Comparison of ENCODE assay signal across 15 cellular contexts in genomic region chr1:230905733-230906132, GRCh38. TPM values are rescaled to one million over a fixed set of nuclear protein-coding genes. Genes with fewer than 3 reads are reported as not detected.
DNase-seq lines count a peak whose midpoint lies in the region; ATAC-seq and TF ChIP-seq lines count a peak whose summit lies in the region.
"Had no signal": no experiment of that assay in that cellular context is flagged by ENCODE, and none has a peak within 500 bp of the region (broad histone marks: within the 10 kb centered on the region; RNA-seq: fewer than 3 reads in every experiment).

No MANE protein-coding gene starts in this region.

- H3K4me3 ChIP-seq in A673 (ENCODE audit: low read depth, low read length, poor library complexity, severe bottlenecking), result no peak overlapping the region
- H3K4me3 ChIP-seq in IMR-90 (ENCODE audit: insufficient read depth, low read depth, low read length), result no peak overlapping the region
- peak overlapping the region in 23 of 59 donors; percentile 0 to 31 (median 11) for H3K4me3 ChIP-seq in dorsolateral prefrontal cortex
- H3K4me3 ChIP-seq in prostate gland, result no peak overlapping the region
- H3K4me3 ChIP-seq: BLaER1 treated with 17β-estradiol and CSF1 and Interleukin-3, amounts not matched to agents 10 nM and 100 nM; pancreas had no signal

- no peak overlapping the region for H3K4me3 Mint-ChIP-seq in nephron progenitor cell
- H3K4me3 Mint-ChIP-seq: activated CD4-positive, alpha-beta memory T cell treated with anti-CD3 and anti-CD28 coated beads for 36 hours; activated naive CD4-positive, alpha-beta T cell treated with anti-CD3 and anti-CD28 coated beads, Interleukin-2, amount 50 U/mL, for 24 hours had no signal

- no peaks in the 10 kb centered on the region for H3K79me1 ChIP-seq in IMR-90 (ENCODE audit: low read depth in 1 of 2, low read length in 2 of 2)

- peak overlapping the region; percentile 20; the same call in 1 of the 2 replicates for H3K56ac ChIP-seq in IMR-90 (ENCODE audit: extremely low read depth, insufficient read depth, low read length)

- H3K27ac Mint-ChIP-seq in nephron progenitor cell, result peak overlapping the region; percentile 2
- H3K27ac Mint-ChIP-seq: activated CD4-positive, alpha-beta memory T cell treated with anti-CD3 and anti-CD28 coated beads for 36 hours; activated naive CD4-positive, alpha-beta T cell treated with anti-CD3 and anti-CD28 coated beads, Interleukin-2, amount 50 U/mL, for 24 hours had no signal

- no TSS peak for BruUV-seq in A673 (replicated peaks; lab: Mats Ljungman, UMichigan)
- BruUV-seq in IMR-90 (replicated peaks; lab: Mats Ljungman, UMichigan), result no TSS peak

- H2BK20ac ChIP-seq in IMR-90 (ENCODE audit: low read depth, low read length), result peak overlapping the region; percentile 88

- no peaks in the 10 kb centered on the region for H4K20me1 ChIP-seq in IMR-90 (ENCODE audit: insufficient read depth, low read length)
- H4K20me1 ChIP-seq: BLaER1 treated with 17β-estradiol and CSF1 and Interleukin-3, amounts not matched to agents 10 nM and 100 nM had no signal

- dilution Hi-C loops in IMR-90 (cut with HindIII; ENCODE audit: low sequenced_read_pairs, unreplicated experiment), result no loop called here

- WGBS in IMR-90 (ENCODE audit: extremely low coverage in 2 of 2, insufficient read length in 1 of 2), 2 experiments, result 31% methylated on average over 3 of the region's 5 CpGs; no CpG with 5 or more reads in 1 of the 2 experiments
- WGBS in prostate gland, result 34% methylated on average over 5 of the region's 5 CpGs

- H3K9me3 ChIP-seq in A673 (ENCODE audit: low read depth, low read length, poor library complexity, severe bottlenecking) (no peaks in the 10 kb centered on the region), IMR-90 (ENCODE audit: control insufficient read depth, insufficient read depth, low read length) (no peaks in the 10 kb centered on the region), prostate gland (no peaks in the 10 kb centered on the region)
- H3K9me3 ChIP-seq: BLaER1 treated with 17β-estradiol and CSF1 and Interleukin-3, amounts not matched to agents 10 nM and 100 nM; pancreas had no signal

- H3K4me1 Mint-ChIP-seq in nephron progenitor cell, result peaks cover 13% of the 10 kb centered on the region
- H3K4me1 Mint-ChIP-seq: activated naive CD4-positive, alpha-beta T cell treated with anti-CD3 and anti-CD28 coated beads, Interleukin-2, amount 50 U/mL, for 24 hours had no signal

- H2BK120ac ChIP-seq in IMR-90 (ENCODE audit: low read depth, low read length), result peak overlapping the region; percentile 86

- H4K91ac ChIP-seq in IMR-90 (ENCODE audit: insufficient read depth, low read depth, low read length), result peak overlapping the region; percentile 78

- H3K4ac ChIP-seq in IMR-90 (ENCODE audit: low read depth, low read length), result peak overlapping the region; percentile 74

- TF ChIP-seq POLR2A in IMR-90 (IDR thresholded peaks at IDR 0.05; ENCODE audit: low read depth, low read length) (no peak), prostate gland (IDR thresholded peaks at IDR 0.05) (no peak)

- H2AFZ ChIP-seq in IMR-90 (replicated peaks; ENCODE audit: low read length, poor library complexity), result peak overlapping the region; percentile 33

- peak overlapping the region; percentile 38 to 77; a peak in 3 of 4 replicates for H4K8ac ChIP-seq in IMR-90 (ENCODE audit: low read depth in 2 of 2, low read length in 2 of 2)

- no peaks in the 10 kb centered on the region for H3K27me3 ChIP-seq in A673 (replicated peaks; ENCODE audit: insufficient read depth, low read depth, low read length, poor library complexity)
- H3K27me3 ChIP-seq in IMR-90 (ENCODE audit: control insufficient read depth, insufficient read depth, low read length), result no peaks in the 10 kb centered on the region
- no peaks in the 10 kb centered on the region for H3K27me3 ChIP-seq in dorsolateral prefrontal cortex
- H3K27me3 ChIP-seq in prostate gland (replicated peaks; ENCODE audit: insufficient read depth), result no peaks in the 10 kb centered on the region
- H3K27me3 ChIP-seq: BLaER1 treated with 17β-estradiol and CSF1 and Interleukin-3, amounts not matched to agents 10 nM and 100 nM; pancreas had no signal

- peak overlapping the region; percentile 79 for H3K4me2 ChIP-seq in IMR-90 (ENCODE audit: low read depth, low read length)
- H3K4me2 ChIP-seq: BLaER1 treated with 17β-estradiol and CSF1 and Interleukin-3, amounts not matched to agents 10 nM and 100 nM had no signal

- in situ Hi-C loops in IMR-90 (cut with MboI; ENCODE audit: low sequenced_read_pairs) (loop anchor here (5.0 kb wide), 1 partner anchor 103 kb away; no protein-coding TSS in a partner anchor), KBM-7 (cut with MboI; ENCODE audit: low pct_unique_long_range_greater_than_20kb, low sequenced_read_pairs) (no loop called here)

- DNase-seq in A673 (ENCODE audit: low spot score), result no peak
- peak; percentile 83 for DNase-seq in IMR-90
- no peak for DNase-seq in dorsolateral prefrontal cortex
- DNase-seq in nephron progenitor cell, result no peak
- no peak for DNase-seq in prostate gland (ENCODE audit: low spot score)
- no peak for DNase-seq in NCI-H1694 treated with DMSO at 0.1 percent for 48 hours (lab: John Stamatoyannopoulos, UW)
- no peak for DNase-seq in 8988T
- no peak for DNase-seq in KBM-7
- DNase-seq: activated CD4-positive, alpha-beta memory T cell treated with anti-CD3 and anti-CD28 coated beads for 36 hours; MV-4-11; NCI-H2171 treated with DMSO at 0.1 percent for 48 hours; OCI-M1; pancreas had no signal

- H2BK5ac ChIP-seq in IMR-90 (ENCODE audit: low read depth, low read length, poor library complexity, severe bottlenecking), result peak overlapping the region; percentile 83

- peak; percentile 82 for ATAC-seq in IMR-90 (ENCODE audit: low read depth)
- ATAC-seq: pancreas had no signal

- CTCF ChIA-PET in A673 (lab: Charles Lee) (no interaction called here), IMR-90 (lab: Yijun Ruan, JAX) (no interaction called here)

- H3K18ac ChIP-seq in IMR-90 (ENCODE audit: low read depth, low read length), result peak overlapping the region; percentile 99

- peaks cover 16% of the 10 kb centered on the region for H3K36me3 Mint-ChIP-seq in nephron progenitor cell (ENCODE audit: low read depth)

- H3K27me3 Mint-ChIP-seq in nephron progenitor cell (ENCODE audit: low read depth, poor library complexity), result no peaks in the 10 kb centered on the region
- H3K27me3 Mint-ChIP-seq: activated CD4-positive, alpha-beta memory T cell treated with anti-CD3 and anti-CD28 coated beads for 36 hours; activated naive CD4-positive, alpha-beta T cell treated with anti-CD3 and anti-CD28 coated beads, Interleukin-2, amount 50 U/mL, for 24 hours had no signal

- no peak for TF ChIP-seq CTCF in A673 (conservative IDR thresholded peaks at IDR 0.05; ENCODE audit: low read depth, low read length)
- TF ChIP-seq CTCF in IMR-90 (conservative IDR thresholded peaks at IDR 0.05; ENCODE audit: low read depth, low read length), result no peak
- TF ChIP-seq CTCF in dorsolateral prefrontal cortex (IDR thresholded peaks at IDR 0.05 in 54 of 56, conservative IDR thresholded peaks at IDR 0.05 in 2 of 56; ENCODE audit: low read depth in 1 of 56, partially characterized antibody in 56 of 56), result no peak
- no peak for TF ChIP-seq CTCF in nephron progenitor cell (IDR thresholded peaks at IDR 0.05)
- TF ChIP-seq CTCF in prostate gland (IDR thresholded peaks at IDR 0.05), result no peak

- H3K27ac ChIP-seq in A673 (ENCODE audit: low read depth, low read length, poor library complexity, severe bottlenecking) (peak overlapping the region; percentile 29), IMR-90 (ENCODE audit: insufficient read depth, low read length) (peak overlapping the region; percentile 88; the same call in 1 of the 2 replicates), dorsolateral prefrontal cortex (peak overlapping the region in 58 of 59 donors; percentile 13 to 94 (median 80)), prostate gland (peak overlapping the region in 1 of 2 donors; percentile 33)
- H3K27ac ChIP-seq: BLaER1 treated with 17β-estradiol and CSF1 and Interleukin-3, amounts not matched to agents 10 nM and 100 nM; pancreas had no signal

- H2AK5ac ChIP-seq in IMR-90 (ENCODE audit: low read depth, low read length), result no peak overlapping the region

- no peaks in the 10 kb centered on the region for H3K4me1 ChIP-seq in A673 (ENCODE audit: insufficient read depth, low read length, poor library complexity, severe bottlenecking)
- peaks cover 8% of the 10 kb centered on the region for H3K4me1 ChIP-seq in IMR-90 (ENCODE audit: control insufficient read depth, insufficient read depth, low read length)
- no peaks in the 10 kb centered on the region for H3K4me1 ChIP-seq in prostate gland (replicated peaks)
- H3K4me1 ChIP-seq: BLaER1 treated with 17β-estradiol and CSF1 and Interleukin-3, amounts not matched to agents 10 nM and 100 nM; pancreas had no signal

- no peaks in the 10 kb centered on the region for H3K9me3 Mint-ChIP-seq in nephron progenitor cell
- H3K9me3 Mint-ChIP-seq: activated CD4-positive, alpha-beta memory T cell treated with anti-CD3 and anti-CD28 coated beads for 36 hours; activated naive CD4-positive, alpha-beta T cell treated with anti-CD3 and anti-CD28 coated beads, Interleukin-2, amount 50 U/mL, for 24 hours had no signal

- H3K36me3 ChIP-seq in A673 (ENCODE audit: insufficient read depth, low read length, poor library complexity, severe bottlenecking) (peaks cover 5% of the 10 kb centered on the region), IMR-90 (ENCODE audit: control insufficient read depth, insufficient read depth, low read length) (no peaks in the 10 kb centered on the region; the same call in 1 of the 2 replicates), prostate gland (no peaks in the 10 kb centered on the region)

- H4K5ac ChIP-seq in IMR-90 (ENCODE audit: low read depth, low read length), result peak overlapping the region; percentile 98

- H2BK15ac ChIP-seq in IMR-90 (ENCODE audit: low read depth, low read length), result peak overlapping the region; percentile 43; the same call in 1 of the 3 replicates

- peak overlapping the region; percentile 77 for H3K9ac ChIP-seq in IMR-90 (ENCODE audit: low read depth, low read length)
- H3K9ac ChIP-seq: BLaER1 treated with 17β-estradiol and CSF1 and Interleukin-3, amounts not matched to agents 10 nM and 100 nM had no signal

- no peak for TF ChIP-seq RAD21 in IMR-90 (IDR thresholded peaks at IDR 0.05; ENCODE audit: low read length)

- peak overlapping the region; percentile 47 for H3K14ac ChIP-seq in IMR-90 (replicated peaks; ENCODE audit: low read depth, low read length)

- intact Hi-C loops in A673 (cut with micrococcal nuclease; ENCODE audit: unreplicated experiment), result no loop called here
- intact Hi-C loops in IMR-90 (cut with micrococcal nuclease), result loop anchor here (5.0 kb wide), 1 partner anchor 263 kb away; the partner anchor contains the start of gene COG2
- intact Hi-C loops in dorsolateral prefrontal cortex (cut with DNase I), result loop anchor here (5.0 kb wide), 2 partner anchors 33 to 38 kb away; partner anchors contain the start of gene C1orf198 (in 1 of the 2)
- intact Hi-C loops in prostate gland (cut with DNase I), result no loop called here

- POLR2A ChIA-PET in A673 (lab: Charles Lee; ENCODE audit: low non-redundant PET) (no interaction called here), IMR-90 (lab: Charles Lee; ENCODE audit: unreplicated experiment) (no interaction called here)

- peak overlapping the region; percentile 29; the same call in 1 of the 2 replicates for H3K23ac ChIP-seq in IMR-90 (ENCODE audit: low read depth, low read length)

- H3K9me1 ChIP-seq in IMR-90 (ENCODE audit: insufficient read depth, low read length), result no peaks in the 10 kb centered on the region; the same call in 1 of the 2 replicates

- H2AK9ac ChIP-seq in IMR-90 (replicated peaks; ENCODE audit: low read depth, low read length, poor library complexity), result peak overlapping the region; percentile 5

RNA-seq across cellular contexts. Expression of gene C1orf198, which starts 37.4 kb away (rescaled TPM):
- total RNA-seq in A673 (2021), result 39.4 and 42.4 TPM in 2 replicates
- 74.4 and 76.2 TPM in 2 replicates for total RNA-seq in IMR-90 (2012; rRNA removed)
- 63.9 and 67.4 TPM in 2 replicates for polyA plus RNA-seq in IMR-90 (2012; rRNA removed)
- polyA plus RNA-seq in IMR-90 (2012; cell fraction: cytosol; rRNA removed), result 33.0 and 75.6 TPM in 2 replicates
- polyA plus RNA-seq in IMR-90 (2012; cell fraction: nucleus; rRNA removed; ENCODE audit: low replicate concordance), result 260 and 261 TPM in 2 replicates
- total RNA-seq in dorsolateral prefrontal cortex, result 100 to 1,000 TPM in 36 of 120 experiments, 10 to 100 TPM in 84; 43.1 to 244 (median 83.2) TPM
- 10 to 100 TPM; 41.9 to 44.8 TPM for total RNA-seq in prostate gland

Comparison
In these comparisons a context has a peak if more than half of its experiments do, and no peak if none do; other contexts are left out.
1. intact Hi-C loops: an anchor here in IMR-90 (5.0 kb wide) and dorsolateral prefrontal cortex (5.0 kb wide); none called in A673 and prostate gland.